In genomic region chr10:132790470-132790869, GRCh38 we compare ENCODE assay signal across 33 cellular contexts. TPM values are rescaled to one million over a fixed set of nuclear protein-coding genes. Genes with fewer than 3 reads are reported as not detected.
"Had no signal": no experiment of that assay in that cellular context is flagged by ENCODE, and none has a peak within 500 bp of the region (broad histone marks: within the 10 kb centered on the region; RNA-seq: fewer than 3 reads in every experiment).

No MANE protein-coding gene starts in this region.

- H3K4me1 ChIP-seq: parathyroid adenoma, upper lobe of right lung had no signal

- H2AFZ ChIP-seq: parathyroid adenoma had no signal

- H3K36me3 ChIP-seq: heart left ventricle, left lung, lower lobe of right lung, right atrium auricular region, right lobe of liver, stomach, thyroid gland, transverse colon, upper lobe of right lung had no signal

- H3K36me3 Mint-ChIP-seq: immature natural killer cell; naive thymus-derived CD4-positive, alpha-beta T cell; stimulated activated naive B cell treated with anti-CD40 and anti-IgM and Interleukin-4, amounts not matched to agents 10 μg/mL and 1 μg/mL and 100 μg/mL, for 72 hours had no signal

- DNase-seq: heart left ventricle; hypothalamus; immature natural killer cell; kidney; left colon; left lung; lower lobe of right lung; mammary epithelial cell; mesenchymal stem cell; naive thymus-derived CD4-positive, alpha-beta T cell; nucleus accumbens; psoas muscle; right lobe of liver; stimulated activated CD4-positive, alpha-beta T cell treated with anti-CD3 and anti-CD28 coated beads, Interleukin-2, amount 100 ng/mL, for 24 hours; stimulated activated CD4-positive, alpha-beta T cell treated with anti-CD3 and anti-CD28 coated beads, Interleukin-4, amount 100 ng/mL, for 1 hour; stimulated activated naive B cell treated with anti-CD40 and anti-IgM and Interleukin-4, amounts not matched to agents 10 μg/mL and 1 μg/mL and 100 μg/mL, for 72 hours; stimulated activated naive CD8-positive, alpha-beta T cell treated with anti-CD3 and anti-CD28 coated beads, Interleukin-15, Interleukin-2, amounts not matched to agents 100 U/mL and 50 U/mL, for 24 hours; stomach; testis; thyroid gland; transverse colon; upper lobe of right lung had no signal

- H3K4me1 Mint-ChIP-seq: immature natural killer cell; naive thymus-derived CD4-positive, alpha-beta T cell; nephron; neural crest cell had no signal

- H3K4me3 ChIP-seq: heart left ventricle, left lung, lower lobe of right lung, psoas muscle, right atrium auricular region, right lobe of liver, smooth muscle cell, stomach, testis, thyroid gland, transverse colon, upper lobe of right lung had no signal

- H3K27ac ChIP-seq: heart left ventricle, left lung, lower lobe of right lung, parathyroid adenoma, psoas muscle, right atrium auricular region, right lobe of liver, stomach, testis, thyroid gland, transverse colon, upper lobe of right lung had no signal

- H3K9me3 ChIP-seq: heart left ventricle, left lung, lower lobe of right lung, psoas muscle, right atrium auricular region, right lobe of liver, stomach, testis, thyroid gland, transverse colon, upper lobe of right lung had no signal

- H3K4me3 Mint-ChIP-seq: immature natural killer cell; naive thymus-derived CD4-positive, alpha-beta T cell; nephron; neural crest cell; stimulated activated naive B cell treated with anti-CD40 and anti-IgM and Interleukin-4, amounts not matched to agents 10 μg/mL and 1 μg/mL and 100 μg/mL, for 72 hours had no signal

- H3K27ac Mint-ChIP-seq: immature natural killer cell; naive thymus-derived CD4-positive, alpha-beta T cell; nephron; stimulated activated naive B cell treated with anti-CD40 and anti-IgM and Interleukin-4, amounts not matched to agents 10 μg/mL and 1 μg/mL and 100 μg/mL, for 72 hours had no signal

- H3K4me2 ChIP-seq: smooth muscle cell had no signal

- H3K27me3 ChIP-seq: testis had no signal

- H3K79me2 ChIP-seq: parathyroid adenoma had no signal

- H3K9ac ChIP-seq: parathyroid adenoma had no signal

- ATAC-seq: left colon; left lung; lower lobe of right lung; naive thymus-derived CD4-positive, alpha-beta T cell; psoas muscle; stimulated activated naive CD8-positive, alpha-beta T cell treated with anti-CD3 and anti-CD28 coated beads, Interleukin-15, Interleukin-2, amounts not matched to agents 100 U/mL and 50 U/mL, for 24 hours; upper lobe of right lung had no signal

- H3K9me3 Mint-ChIP-seq: immature natural killer cell; nephron; neural crest cell; stimulated activated naive B cell treated with anti-CD40 and anti-IgM and Interleukin-4, amounts not matched to agents 10 μg/mL and 1 μg/mL and 100 μg/mL, for 72 hours had no signal

RNA-seq across cellular contexts. Expression of gene NKX6-2, which starts 4.5 kb away (rescaled TPM):
- total RNA-seq: heart left ventricle; left colon; left lung; liver; lower lobe of right lung; mammary epithelial cell; mononuclear cell; myocyte; naive thymus-derived CD4-positive, alpha-beta T cell; neural crest cell; osteocyte; posterior vena cava; psoas muscle; right atrium auricular region; right lobe of liver; skeletal muscle tissue; smooth muscle cell; thyroid gland; transverse colon; upper lobe of right lung had no signal
